18 cellular contexts compared by ENCODE assay signal in the genomic region with DNA sequence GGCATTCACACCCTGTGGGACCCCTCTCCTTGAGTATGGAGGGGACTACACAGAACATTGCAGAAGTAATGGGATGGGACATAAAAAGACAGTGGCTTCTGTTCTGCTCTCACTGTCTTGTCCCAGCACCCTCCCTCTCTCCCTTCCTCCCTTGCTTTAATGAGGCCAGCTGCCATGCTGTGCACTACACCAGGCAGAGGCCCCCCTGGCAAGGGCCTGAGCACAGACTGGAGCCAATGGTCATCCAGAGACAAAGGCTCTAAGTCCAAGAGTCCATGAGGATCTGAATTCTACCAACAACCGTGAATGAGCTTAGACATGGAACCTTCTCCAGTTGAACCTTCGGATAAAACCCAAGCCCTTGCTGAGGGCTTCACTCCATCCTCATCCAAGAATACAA.
DNase-seq lines count a peak whose midpoint lies in the region; ATAC-seq, FAIRE-seq and TF ChIP-seq lines count a peak whose summit lies in the region.
"Had no signal": no experiment of that assay in that cellular context is flagged by ENCODE, and none has a peak within 500 bp of the region (broad histone marks: within the 10 kb centered on the region; RNA-seq: fewer than 3 reads in every experiment).

No MANE protein-coding gene starts in this region.

- no peak overlapping the region for H3K27ac ChIP-seq in right lobe of liver
- no peak overlapping the region for H3K27ac ChIP-seq in HepG2 (ENCODE audit: extremely low read length, insufficient read depth, low read length)
- no peak overlapping the region for H3K27ac ChIP-seq in aorta (ENCODE audit: low read depth in 1 of 2, low read length in 2 of 2)
- H3K27ac ChIP-seq: C4-2B, GM23248, HL-60 had no signal

- H3K36me3 ChIP-seq in right lobe of liver (no peaks in the 10 kb centered on the region), HepG2 (replicated peaks in 1 of 2; ENCODE audit: control insufficient read depth in 1 of 2, insufficient read depth in 2 of 2, low read length in 2 of 2) (no peaks in the 10 kb centered on the region), bronchial epithelial cell (ENCODE audit: control insufficient read depth, insufficient read depth, low read length) (no peaks in the 10 kb centered on the region), aorta (ENCODE audit: control insufficient read depth in 1 of 2, insufficient read depth in 2 of 2, low read length in 1 of 2) (no peaks in the 10 kb centered on the region)

- CTCF ChIA-PET in HepG2 (lab: Yijun Ruan, JAX; ENCODE audit: low intra/inter-chr PET ratio, low total read pairs), result no interaction called here

- H4K20me1 ChIP-seq in HepG2 (ENCODE audit: insufficient read depth, low read length), result no peaks in the 10 kb centered on the region

- WGBS in right lobe of liver (ENCODE audit: insufficient coverage, low coverage, low lambda C conversion rate, missing lambda C conversion rate), result 90% methylated on average over 2 of the region's 2 CpGs
- 18% methylated on average over 2 of the region's 2 CpGs for WGBS in HepG2 (ENCODE audit: low lambda C conversion rate)
- 97 to 98% methylated on average over 2 of the region's 2 CpGs for WGBS in aorta, 2 donors

- no peak for FAIRE-seq in HepG2 (lab: Jason Lieb, UNC)
- FAIRE-seq in bronchial epithelial cell (lab: Jason Lieb, UNC), result peak; percentile 32
- FAIRE-seq: D721Med, H54 had no signal

- intact Hi-C loops in right lobe of liver (cut with DNase I) (no loop called here), HepG2 (cut with micrococcal nuclease; ENCODE audit: unreplicated experiment) (no loop called here), posterior vena cava (cut with DNase I) (no loop called here), aorta (cut with DNase I) (loop anchor here in 1 of 2 donors (5.0 kb wide), 1 partner anchor 230 kb away; no protein-coding TSS in a partner anchor)

- no peaks in the 10 kb centered on the region for H3K9me3 ChIP-seq in right lobe of liver
- H3K9me3 ChIP-seq in HepG2 (ENCODE audit: low read length), result 0 out of 2 replicates have a peak, but pooled peaks cover 6% of the 10 kb centered on the region
- H3K9me3 ChIP-seq in aorta (ENCODE audit: control insufficient read depth, low read length), result no peaks in the 10 kb centered on the region

- H3K27me3 ChIP-seq in right lobe of liver, result no peaks in the 10 kb centered on the region
- H3K27me3 ChIP-seq in HepG2 (ENCODE audit: control insufficient read depth in 1 of 2, insufficient read depth in 2 of 2, low read length in 2 of 2), result peaks cover 21 to 87% of the 10 kb centered on the region in 2 experiments
- no peaks in the 10 kb centered on the region for H3K27me3 ChIP-seq in bronchial epithelial cell (ENCODE audit: control insufficient read depth, insufficient read depth, low read length)
- H3K27me3 ChIP-seq in aorta (ENCODE audit: control insufficient read depth in 1 of 2, insufficient read depth in 2 of 2, low read length in 1 of 2), result no peaks in the 10 kb centered on the region

- H3K4me2 ChIP-seq in HepG2 (ENCODE audit: low read depth, low read length), result no peak overlapping the region

- H3K4me1 ChIP-seq in right lobe of liver (no peaks in the 10 kb centered on the region), HepG2 (ENCODE audit: insufficient read depth, low read length) (no peaks in the 10 kb centered on the region), aorta (ENCODE audit: control insufficient read depth in 1 of 2, insufficient read depth in 2 of 2, low read length in 2 of 2) (no peaks in the 10 kb centered on the region)

- no peak for TF ChIP-seq EP300 in HepG2 (IDR thresholded peaks at IDR 0.05; ENCODE audit: low read depth in 2 of 2, low read length in 2 of 2)
- TF ChIP-seq EP300 in HepG2 (CRISPR knock-in tag; IDR thresholded peaks at IDR 0.05; ENCODE audit: borderline replicate concordance), result no peak

- POLR2A ChIA-PET in HepG2 (lab: Yijun Ruan, JAX), result no interaction called here

- no peak for TF ChIP-seq RAD21 in HepG2 (CRISPR knock-in tag; IDR thresholded peaks at IDR 0.05)

- no TSS peak for BruUV-seq in HepG2 (replicated peaks; lab: Mats Ljungman, UMichigan)

- H3K79me2 ChIP-seq in HepG2 (ENCODE audit: insufficient read depth, low read length), result no peaks in the 10 kb centered on the region

- TF ChIP-seq CTCF in right lobe of liver (IDR thresholded peaks at IDR 0.05), result no peak
- no peak for TF ChIP-seq CTCF in HepG2 (CRISPR knock-in tag; IDR thresholded peaks at IDR 0.05)
- TF ChIP-seq CTCF in bronchial epithelial cell (IDR thresholded peaks at IDR 0.05; ENCODE audit: insufficient read depth, low read length, severe bottlenecking), result no peak

- no peak overlapping the region for H3K9ac ChIP-seq in HepG2 (ENCODE audit: insufficient read depth, low read depth, low read length)
- H3K9ac ChIP-seq: GM23248 had no signal

- in situ Hi-C loops in HepG2 (cut with HindIII; ENCODE audit: extremely low pct_ligation_motif_present, low pct_unique_long_range_greater_than_20kb), result no loop called here

- ATAC-seq in right lobe of liver (no peak), HepG2 (no peak), aorta (ENCODE audit: low FRiP score) (no peak)
- ATAC-seq: CD8-positive, alpha-beta T cell; HCT116 had no signal

- TF ChIP-seq POLR2A in right lobe of liver (IDR thresholded peaks at IDR 0.05), result no peak
- TF ChIP-seq POLR2A in HepG2 (IDR thresholded peaks at IDR 0.05; ENCODE audit: insufficient read depth in 1 of 2, low read depth in 2 of 2, low read length in 2 of 2), result no peak

- DNase-seq in right lobe of liver (peak in 2 of 3 donors; percentile 2 to 22), HepG2 (ENCODE audit: low spot score) (no peak), bronchial epithelial cell (ENCODE audit: low read depth) (no peak), posterior vena cava (ENCODE audit: low spot score) (peak; percentile 43), aorta (peak; percentile 4 to 60), cerebellar nuclear complex (lab: John Stamatoyannopoulos, UW) (no peak), DMS79 treated with DMSO at 0.1 percent for 48 hours (lab: John Stamatoyannopoulos, UW) (no peak), pons (ENCODE audit: low spot score) (no peak)
- DNase-seq: ACHN; CD8-positive, alpha-beta T cell; COR-L47; DMS153; GM23248 had no signal

- no peak overlapping the region for H2AFZ ChIP-seq in HepG2 (ENCODE audit: low read length)
- H2AFZ ChIP-seq: GM23248 had no signal

- no peak overlapping the region for H3K4me3 ChIP-seq in right lobe of liver
- H3K4me3 ChIP-seq in HepG2 (replicated peaks in 1 of 3; ENCODE audit: insufficient read depth in 1 of 3, low read depth in 2 of 3, low read length in 3 of 3), result no peak overlapping the region
- no peak overlapping the region for H3K4me3 ChIP-seq in bronchial epithelial cell (ENCODE audit: low read depth, low read length)
- H3K4me3 ChIP-seq in aorta (ENCODE audit: low read length in 2 of 2), result no peak overlapping the region
- H3K4me3 ChIP-seq: GM23248 had no signal

TF ChIP-seq in HepG2, 621 proteins besides CTCF, POLR2A, EP300 and RAD21:
- TF ChIP-seq, protein P1, sequence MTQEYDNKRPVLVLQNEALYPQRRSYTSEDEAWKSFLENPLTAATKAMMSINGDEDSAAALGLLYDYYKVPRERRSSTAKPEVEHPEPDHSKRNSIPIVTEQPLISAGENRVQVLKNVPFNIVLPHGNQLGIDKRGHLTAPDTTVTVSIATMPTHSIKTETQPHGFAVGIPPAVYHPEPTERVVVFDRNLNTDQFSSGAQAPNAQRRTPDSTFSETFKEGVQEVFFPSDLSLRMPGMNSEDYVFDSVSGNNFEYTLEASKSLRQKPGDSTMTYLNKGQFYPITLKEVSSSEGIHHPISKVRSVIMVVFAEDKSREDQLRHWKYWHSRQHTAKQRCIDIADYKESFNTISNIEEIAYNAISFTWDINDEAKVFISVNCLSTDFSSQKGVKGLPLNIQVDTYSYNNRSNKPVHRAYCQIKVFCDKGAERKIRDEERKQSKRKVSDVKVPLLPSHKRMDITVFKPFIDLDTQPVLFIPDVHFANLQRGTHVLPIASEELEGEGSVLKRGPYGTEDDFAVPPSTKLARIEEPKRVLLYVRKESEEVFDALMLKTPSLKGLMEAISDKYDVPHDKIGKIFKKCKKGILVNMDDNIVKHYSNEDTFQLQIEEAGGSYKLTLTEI (CRISPR knock-in tag; conservative IDR thresholded peaks at IDR 0.05), result no peak
- TF ChIP-seq ZNF136 (CRISPR knock-in tag; IDR thresholded peaks at IDR 0.05; ENCODE audit: low read depth) (no peak), FOXC1 (CRISPR knock-in tag; IDR thresholded peaks at IDR 0.05; ENCODE audit: borderline replicate concordance) (no peak), ZNF431 (CRISPR knock-in tag; IDR thresholded peaks at IDR 0.05; ENCODE audit: borderline replicate concordance, low read depth) (no peak)
- TF ChIP-seq, protein P2, sequence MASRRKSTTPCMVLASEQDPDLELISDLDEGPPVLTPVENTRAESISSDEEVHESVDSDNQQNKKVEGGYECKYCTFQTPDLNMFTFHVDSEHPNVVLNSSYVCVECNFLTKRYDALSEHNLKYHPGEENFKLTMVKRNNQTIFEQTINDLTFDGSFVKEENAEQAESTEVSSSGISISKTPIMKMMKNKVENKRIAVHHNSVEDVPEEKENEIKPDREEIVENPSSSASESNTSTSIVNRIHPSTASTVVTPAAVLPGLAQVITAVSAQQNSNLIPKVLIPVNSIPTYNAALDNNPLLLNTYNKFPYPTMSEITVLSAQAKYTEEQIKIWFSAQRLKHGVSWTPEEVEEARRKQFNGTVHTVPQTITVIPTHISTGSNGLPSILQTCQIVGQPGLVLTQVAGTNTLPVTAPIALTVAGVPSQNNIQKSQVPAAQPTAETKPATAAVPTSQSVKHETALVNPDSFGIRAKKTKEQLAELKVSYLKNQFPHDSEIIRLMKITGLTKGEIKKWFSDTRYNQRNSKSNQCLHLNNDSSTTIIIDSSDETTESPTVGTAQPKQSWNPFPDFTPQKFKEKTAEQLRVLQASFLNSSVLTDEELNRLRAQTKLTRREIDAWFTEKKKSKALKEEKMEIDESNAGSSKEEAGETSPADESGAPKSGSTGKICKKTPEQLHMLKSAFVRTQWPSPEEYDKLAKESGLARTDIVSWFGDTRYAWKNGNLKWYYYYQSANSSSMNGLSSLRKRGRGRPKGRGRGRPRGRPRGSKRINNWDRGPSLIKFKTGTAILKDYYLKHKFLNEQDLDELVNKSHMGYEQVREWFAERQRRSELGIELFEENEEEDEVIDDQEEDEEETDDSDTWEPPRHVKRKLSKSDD (CRISPR knock-in tag; IDR thresholded peaks at IDR 0.05; ENCODE audit: low read depth), result no peak

Comparison
In these comparisons a context has a peak if more than half of its experiments do, and no peak if none do; other contexts are left out.
1. DNase-seq: peak in right lobe of liver (2 of 3), posterior vena cava (single experiment) and aorta (2 of 2); none in HepG2 (single experiment), bronchial epithelial cell (single experiment), cerebellar nuclear complex (0 of 2), DMS79 treated with DMSO at 0.1 percent for 48 hours (single experiment) and pons (single experiment).